8 cellular contexts compared by ENCODE assay signal in genomic region chr9:21803674-21804048, GRCh38. TPM values are rescaled to one million over a fixed set of nuclear protein-coding genes. Genes with fewer than 3 reads are reported as not detected.
DNase-seq lines count a peak whose midpoint lies in the region; ATAC-seq and TF ChIP-seq lines count a peak whose summit lies in the region.

No MANE protein-coding gene starts in this region.

- peaks cover 0 to 3% (median 0%) of the 10 kb centered on the region in 3 donors for H3K36me3 ChIP-seq in Peyer's patch
- H3K36me3 ChIP-seq in fibroblast of lung (ENCODE audit: control insufficient read depth, insufficient read depth, low read length): no peaks in the 10 kb centered on the region
- H3K36me3 ChIP-seq in psoas muscle (ENCODE audit: insufficient read depth in 1 of 2, low read depth in 1 of 2): no peaks in the 10 kb centered on the region

- H4K20me1 ChIP-seq in fibroblast of lung (ENCODE audit: control insufficient read depth, extremely low read depth, insufficient read depth, low read length): no peaks in the 10 kb centered on the region

- intact Hi-C loops in psoas muscle (cut with DNase I): no loop called here

- no peak for ATAC-seq in psoas muscle
- ATAC-seq in GM18867 (IDR thresholded peaks at IDR 0.05; ENCODE audit: unreplicated experiment): no peak
- no peak for ATAC-seq in GM19395 (IDR thresholded peaks at IDR 0.05; ENCODE audit: unreplicated experiment)
- no peak for ATAC-seq in HG02588 (IDR thresholded peaks at IDR 0.05; ENCODE audit: unreplicated experiment)

- in situ Hi-C loops in G401 (cut with HindIII; ENCODE audit: low sequenced_read_pairs): no loop called here

- H3K27ac ChIP-seq in Peyer's patch: peak overlapping the region; percentile 61 to 90 (median 88)
- peak overlapping the region; percentile 88 for H3K27ac ChIP-seq in fibroblast of lung (ENCODE audit: insufficient read depth, low read length)
- peak overlapping the region; percentile 85 for H3K27ac ChIP-seq in psoas muscle

- H3K9me3 ChIP-seq in Peyer's patch (no peaks in the 10 kb centered on the region), fibroblast of lung (ENCODE audit: control insufficient read depth, insufficient read depth, low read depth, low read length) (no peaks in the 10 kb centered on the region), psoas muscle (no peaks in the 10 kb centered on the region)

- H3K79me2 ChIP-seq in fibroblast of lung (ENCODE audit: control insufficient read depth, insufficient read depth, low read length): peaks cover 65% of the 10 kb centered on the region

- H3K27me3 ChIP-seq in Peyer's patch (no peaks in the 10 kb centered on the region), fibroblast of lung (ENCODE audit: control insufficient read depth, insufficient read depth, low read length) (no peaks in the 10 kb centered on the region), psoas muscle (ENCODE audit: insufficient read depth in 3 of 3, low read length in 2 of 3) (no peaks in the 10 kb centered on the region)

- 41 to 46% (median 43%) methylated on average over 9 of the region's 9 CpGs for WGBS in psoas muscle, 3 donors

- no peak for TF ChIP-seq POLR2A in Peyer's patch (IDR thresholded peaks at IDR 0.05)

- H2AFZ ChIP-seq in fibroblast of lung (ENCODE audit: low read length): no peak overlapping the region

- peak overlapping the region; percentile 57 to 94 (median 87) for H3K4me3 ChIP-seq in Peyer's patch
- H3K4me3 ChIP-seq in fibroblast of lung (replicated peaks in 1 of 4; ENCODE audit: control extremely low read depth in 1 of 4, insufficient read depth in 1 of 4, low read depth in 3 of 4, low read length in 4 of 4): peak overlapping the region; percentile 79 to 91 (median 82)
- H3K4me3 ChIP-seq in psoas muscle: peak overlapping the region; percentile 69

- DNase-seq in G401 (ENCODE audit: low spot score): peak; percentile 19
- DNase-seq in Peyer's patch: no peak
- DNase-seq in fibroblast of lung (ENCODE audit: low read depth in 2 of 2): peak in 1 of 2 donors; percentile 57
- no peak for DNase-seq in psoas muscle
- DNase-seq in dedifferentiated amniotic fluid mesenchymal stem cell (ENCODE audit: extremely low spot score): no peak

- H3K4me1 ChIP-seq in Peyer's patch (peaks cover 0 to 25% (median 3%) of the 10 kb centered on the region in 4 donors), fibroblast of lung (ENCODE audit: control insufficient read depth, extremely low read depth, insufficient read depth, low read length) (peaks cover 8% of the 10 kb centered on the region), psoas muscle (peaks cover 10% of the 10 kb centered on the region)

- TF ChIP-seq CTCF in Peyer's patch (IDR thresholded peaks at IDR 0.05): no peak
- no peak for TF ChIP-seq CTCF in fibroblast of lung (conservative IDR thresholded peaks at IDR 0.05 in 1 of 2, IDR thresholded peaks at IDR 0.05 in 1 of 2; ENCODE audit: low read depth in 1 of 2, low read length in 2 of 2)
- no peak for TF ChIP-seq CTCF in psoas muscle (IDR thresholded peaks at IDR 0.05)

- H3K9ac ChIP-seq in fibroblast of lung (ENCODE audit: insufficient read depth, low read length): peak overlapping the region; percentile 26

- peak overlapping the region; percentile 94 for H3K4me2 ChIP-seq in fibroblast of lung (ENCODE audit: extremely low read depth, insufficient read depth, low read length)

RNA-seq across cellular contexts. Expression of gene MTAP, which starts 1.2 kb away (rescaled TPM):
- 15.1 and 17.4 TPM in 2 replicates for total RNA-seq in G401 (2014; rRNA removed; shearing (Covaris generic))
- total RNA-seq in Peyer's patch (10 to 100 TPM; 13.3 to 40.3 (median 27.3) TPM), fibroblast of lung (27.6 and 28.8 TPM in 2 replicates), psoas muscle (10 to 100 TPM; 11.0 to 16.6 (median 14.9) TPM)
- polyA plus RNA-seq in fibroblast of lung (20.0 and 31.1 TPM in 2 replicates), psoas muscle (10 to 100 TPM in 1 of 3 donors, 1 to 10 TPM in 2; 4.3 to 15.5 (median 8.6) TPM)
- 15.9 and 26.2 TPM in 2 replicates for polyA plus RNA-seq in fibroblast of lung (2012)
- polyA minus RNA-seq in fibroblast of lung (ENCODE audit: low replicate concordance): 21.1 and 22.6 TPM in 2 replicates
